Comparison of ENCODE assay signal across 19 cellular contexts in genomic region chr16:73191111-73192046, GRCh38.
"Had no signal": no experiment of that assay in that cellular context is flagged by ENCODE, and none has a peak within 500 bp of the region (broad histone marks: within the 10 kb centered on the region; RNA-seq: fewer than 3 reads in every experiment).

No MANE protein-coding gene starts in this region.

- DNase-seq: activated CD4-positive, alpha-beta T cell treated with anti-CD3 and anti-CD28 coated beads, Interleukin-2, amount 10 ng/mL, durations not matched to agents 7 days and 5 days; activated CD4-positive, CD25-positive, alpha-beta regulatory T cell treated with anti-CD3 and anti-CD28 coated beads, Interleukin-2, amount 50 U/mL, for 72 hours; activated CD8-positive, alpha-beta memory T cell treated with anti-CD3 and anti-CD28 coated beads, Interleukin-2, amount 10 ng/mL, durations not matched to agents 7 days and 5 days; activated CD8-positive, alpha-beta T cell treated with anti-CD3 and anti-CD28 coated beads for 36 hours; activated effector memory CD4-positive, alpha-beta T cell treated with anti-CD3 and anti-CD28 coated beads, Interleukin-2, amount 50 U/mL, for 16 hours; activated naive CD4-positive, alpha-beta T cell treated with anti-CD3 and anti-CD28 coated beads, Interleukin-2, amount 10 ng/mL, durations not matched to agents 7 days and 5 days; activated T-cell treated with anti-CD3 and anti-CD28 coated beads for 4 hours; effector CD4-positive, alpha-beta T cell; erythroblast; foreskin melanocyte; heart left ventricle; left cardiac atrium; small intestine; stimulated activated naive CD8-positive, alpha-beta T cell treated with anti-CD3 and anti-CD28 coated beads, Interleukin-15, Interleukin-2, amounts not matched to agents 100 U/mL and 50 U/mL, for 24 hours had no signal

- H3K27ac ChIP-seq: cardiac muscle cell, heart left ventricle, upper lobe of left lung, VCaP had no signal

- H3K4me1 Mint-ChIP-seq: activated CD4-positive, alpha-beta T cell treated with anti-CD3 and anti-CD28 coated beads, Interleukin-2, amount 10 ng/mL, durations not matched to agents 7 days and 5 days; activated CD8-positive, alpha-beta memory T cell treated with anti-CD3 and anti-CD28 coated beads, Interleukin-2, amount 10 ng/mL, durations not matched to agents 7 days and 5 days; activated naive CD4-positive, alpha-beta T cell treated with anti-CD3 and anti-CD28 coated beads, Interleukin-2, amount 10 ng/mL, durations not matched to agents 7 days and 5 days had no signal

- H3K4me3 Mint-ChIP-seq: activated CD4-positive, alpha-beta T cell treated with anti-CD3 and anti-CD28 coated beads, Interleukin-2, amount 10 ng/mL, durations not matched to agents 7 days and 5 days; activated CD8-positive, alpha-beta memory T cell treated with anti-CD3 and anti-CD28 coated beads, Interleukin-2, amount 10 ng/mL, durations not matched to agents 7 days and 5 days; activated CD8-positive, alpha-beta T cell treated with anti-CD3 and anti-CD28 coated beads for 36 hours; activated naive CD4-positive, alpha-beta T cell treated with anti-CD3 and anti-CD28 coated beads, Interleukin-2, amount 10 ng/mL, durations not matched to agents 7 days and 5 days; natural killer cell treated with Interleukin-12 subunit alpha and Interleukin-12 subunit beta and Interleukin-15 and Interleukin-18, amount 100 ng/mL, for 72 hours had no signal

- H3K36me3 Mint-ChIP-seq: activated CD8-positive, alpha-beta memory T cell treated with anti-CD3 and anti-CD28 coated beads, Interleukin-2, amount 10 ng/mL, durations not matched to agents 7 days and 5 days; activated naive CD4-positive, alpha-beta T cell treated with anti-CD3 and anti-CD28 coated beads, Interleukin-2, amount 10 ng/mL, durations not matched to agents 7 days and 5 days; natural killer cell treated with Interleukin-12 subunit alpha and Interleukin-12 subunit beta and Interleukin-15 and Interleukin-18, amount 100 ng/mL, for 72 hours had no signal

- H3K9me3 ChIP-seq: heart left ventricle, upper lobe of left lung had no signal

- H3K4me3 ChIP-seq: cardiac muscle cell, heart left ventricle, upper lobe of left lung had no signal

- H3K9me3 Mint-ChIP-seq: activated CD4-positive, alpha-beta T cell treated with anti-CD3 and anti-CD28 coated beads, Interleukin-2, amount 10 ng/mL, durations not matched to agents 7 days and 5 days; activated CD8-positive, alpha-beta T cell treated with anti-CD3 and anti-CD28 coated beads for 36 hours; activated naive CD4-positive, alpha-beta T cell treated with anti-CD3 and anti-CD28 coated beads, Interleukin-2, amount 10 ng/mL, durations not matched to agents 7 days and 5 days; natural killer cell treated with Interleukin-12 subunit alpha and Interleukin-12 subunit beta and Interleukin-15 and Interleukin-18, amount 100 ng/mL, for 72 hours had no signal

- H3K27me3 Mint-ChIP-seq: activated CD4-positive, alpha-beta T cell treated with anti-CD3 and anti-CD28 coated beads, Interleukin-2, amount 10 ng/mL, durations not matched to agents 7 days and 5 days; activated CD8-positive, alpha-beta memory T cell treated with anti-CD3 and anti-CD28 coated beads, Interleukin-2, amount 10 ng/mL, durations not matched to agents 7 days and 5 days; activated CD8-positive, alpha-beta T cell treated with anti-CD3 and anti-CD28 coated beads for 36 hours had no signal

- H3K4me1 ChIP-seq: upper lobe of left lung had no signal

- ATAC-seq: activated CD8-positive, alpha-beta memory T cell treated with anti-CD3 and anti-CD28 coated beads, Interleukin-2, amount 10 ng/mL, durations not matched to agents 7 days and 5 days; activated CD8-positive, alpha-beta T cell treated with anti-CD3 and anti-CD28 coated beads for 36 hours; heart left ventricle; left cardiac atrium; natural killer cell treated with Interleukin-12 subunit alpha and Interleukin-12 subunit beta and Interleukin-15 and Interleukin-18, amount 100 ng/mL, for 72 hours; sciatic nerve; stimulated activated naive CD8-positive, alpha-beta T cell treated with anti-CD3 and anti-CD28 coated beads, Interleukin-15, Interleukin-2, amounts not matched to agents 100 U/mL and 50 U/mL, for 24 hours had no signal

- H3K27ac Mint-ChIP-seq: activated CD8-positive, alpha-beta memory T cell treated with anti-CD3 and anti-CD28 coated beads, Interleukin-2, amount 10 ng/mL, durations not matched to agents 7 days and 5 days; activated CD8-positive, alpha-beta T cell treated with anti-CD3 and anti-CD28 coated beads for 36 hours; activated naive CD4-positive, alpha-beta T cell treated with anti-CD3 and anti-CD28 coated beads, Interleukin-2, amount 10 ng/mL, durations not matched to agents 7 days and 5 days; natural killer cell treated with Interleukin-12 subunit alpha and Interleukin-12 subunit beta and Interleukin-15 and Interleukin-18, amount 100 ng/mL, for 72 hours had no signal

- H3K36me3 ChIP-seq: cardiac muscle cell, heart left ventricle, upper lobe of left lung had no signal

- H3K27me3 ChIP-seq: cardiac muscle cell, heart left ventricle, upper lobe of left lung had no signal
